In the genomic region with DNA sequence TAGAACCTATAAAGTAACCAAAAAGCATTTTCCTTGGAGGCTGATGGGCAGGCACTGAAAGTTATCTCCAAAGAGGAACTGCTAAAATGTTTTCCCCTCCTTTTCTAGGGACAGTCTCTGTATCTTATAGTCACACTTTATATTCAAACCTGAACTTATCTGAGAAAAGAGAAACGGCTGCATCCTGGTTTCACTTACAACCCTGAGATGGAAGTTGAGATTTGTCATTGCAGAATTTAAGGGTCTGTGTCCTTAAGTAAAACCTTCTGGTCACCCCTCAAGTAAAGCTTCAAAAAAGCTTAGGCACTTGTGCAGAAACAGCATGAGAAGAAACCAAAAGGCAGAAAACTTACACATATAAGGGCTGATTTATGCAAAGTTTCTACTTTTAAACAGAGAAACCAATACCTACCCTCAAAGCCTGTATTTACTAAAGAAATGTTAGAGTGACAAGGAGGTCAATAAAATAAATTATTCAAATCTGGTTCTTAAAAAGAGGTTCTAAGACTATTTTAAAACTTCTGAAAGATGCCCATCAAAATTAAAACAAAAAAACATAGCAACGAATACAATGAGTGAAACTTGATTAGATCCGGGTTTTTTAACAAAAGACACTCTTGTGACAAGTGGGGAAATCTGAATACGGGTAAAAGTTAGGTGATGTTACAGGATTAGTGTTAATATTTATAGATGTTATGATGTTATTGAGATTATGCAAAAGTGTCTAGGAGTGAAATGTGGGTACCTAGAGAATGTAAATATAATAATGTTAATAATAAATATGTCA, we compare ENCODE assay signal across 1 cellular context.
A peak's percentile ranks its signal among the peaks of the same experiment; 100 is the strongest.
TF ChIP-seq lines count a peak whose summit lies in the region.

No MANE protein-coding gene starts in this region.

TF ChIP-seq in GM12878, 131 proteins besides CTCF, POLR2A, EP300 and RAD21 (continued from another document):
- TF ChIP-seq CEBPB (IDR thresholded peaks at IDR 0.05; ENCODE audit: borderline replicate concordance in 1 of 2, low read depth in 2 of 2, low read length in 2 of 2) (peak in 1 of 2 experiments; percentile 52; a peak in 1 of 4 replicates), CBX3 (IDR thresholded peaks at IDR 0.05; ENCODE audit: borderline replicate concordance, low read depth) (no peak), CBFB (IDR thresholded peaks at IDR 0.05; ENCODE audit: low read depth) (0 out of 2 replicates have a peak, but pooled peaks have one; percentile 26), BACH1 (IDR thresholded peaks at IDR 0.05; ENCODE audit: borderline replicate concordance) (0 out of 2 replicates have a peak, but pooled peaks have one; percentile 6), KDM1A (IDR thresholded peaks at IDR 0.05; ENCODE audit: borderline replicate concordance) (no peak), PKNOX1 (IDR thresholded peaks at IDR 0.05) (peak; percentile 73; the same call in 1 of the 2 replicates), RFX5 (IDR thresholded peaks at IDR 0.05; ENCODE audit: low read depth, low read length) (no peak), NFXL1 (IDR thresholded peaks at IDR 0.05; ENCODE audit: borderline replicate concordance) (no peak), CHD4 (IDR thresholded peaks at IDR 0.05) (no peak), CHD2 (IDR thresholded peaks at IDR 0.05; ENCODE audit: borderline replicate concordance, low read depth, low read length) (no peak), ETV6 (conservative IDR thresholded peaks at IDR 0.05 in 1 of 2, IDR thresholded peaks at IDR 0.05 in 1 of 2; ENCODE audit: borderline replicate concordance in 1 of 2, low read depth in 1 of 2) (peak in 1 of 2 experiments; percentile 31; a peak in 1 of 4 replicates), IKZF1 (conservative IDR thresholded peaks at IDR 0.05) (peak; percentile 65), SREBF2 (IDR thresholded peaks at IDR 0.05; ENCODE audit: low read length) (no peak), ZBTB4 (CRISPR knock-in tag; IDR thresholded peaks at IDR 0.05) (no peak), FOXM1 (IDR thresholded peaks at IDR 0.05; ENCODE audit: low read depth, low read length) (peak; percentile 69; the same call in 1 of the 2 replicates)
- TF ChIP-seq, protein P1, sequence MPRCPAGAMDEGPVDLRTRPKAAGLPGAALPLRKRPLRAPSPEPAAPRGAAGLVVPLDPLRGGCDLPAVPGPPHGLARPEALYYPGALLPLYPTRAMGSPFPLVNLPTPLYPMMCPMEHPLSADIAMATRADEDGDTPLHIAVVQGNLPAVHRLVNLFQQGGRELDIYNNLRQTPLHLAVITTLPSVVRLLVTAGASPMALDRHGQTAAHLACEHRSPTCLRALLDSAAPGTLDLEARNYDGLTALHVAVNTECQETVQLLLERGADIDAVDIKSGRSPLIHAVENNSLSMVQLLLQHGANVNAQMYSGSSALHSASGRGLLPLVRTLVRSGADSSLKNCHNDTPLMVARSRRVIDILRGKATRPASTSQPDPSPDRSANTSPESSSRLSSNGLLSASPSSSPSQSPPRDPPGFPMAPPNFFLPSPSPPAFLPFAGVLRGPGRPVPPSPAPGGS (IDR thresholded peaks at IDR 0.05; ENCODE audit: borderline replicate concordance, insufficient read depth, low read depth, low read length, poor library complexity, severe bottlenecking), result no peak
